21 cellular contexts compared by ENCODE assay signal in the genomic region with DNA sequence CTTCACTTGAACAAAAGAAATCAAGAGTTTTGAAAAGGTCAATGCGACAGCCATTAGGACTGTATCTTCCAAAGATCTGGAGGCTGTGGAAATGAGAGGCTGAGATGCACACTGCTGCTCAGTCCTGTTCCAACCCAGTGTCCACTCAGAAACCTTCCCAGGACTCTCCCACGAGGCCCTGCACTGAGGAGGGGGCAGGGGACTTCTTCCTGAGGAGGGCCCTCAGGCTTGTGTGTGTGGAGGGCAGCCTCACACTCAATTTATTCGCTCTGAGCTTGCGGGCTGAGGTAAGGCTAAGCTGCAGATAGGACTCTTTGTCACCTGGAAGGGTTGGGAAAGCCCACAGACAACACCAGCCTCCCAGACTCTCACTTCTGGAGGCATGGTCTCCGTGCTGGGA.
A peak's percentile ranks its signal among the peaks of the same experiment; 100 is the strongest.
DNase-seq lines count a peak whose midpoint lies in the region; ATAC-seq and TF ChIP-seq lines count a peak whose summit lies in the region.
"Had no signal": no experiment of that assay in that cellular context is flagged by ENCODE, and none has a peak within 500 bp of the region (broad histone marks: within the 10 kb centered on the region; RNA-seq: fewer than 3 reads in every experiment).

No MANE protein-coding gene starts in this region.

- 78% methylated on average over 5 of the region's 5 CpGs; no CpG with 5 or more reads in 1 of the 2 experiments for WGBS in endodermal cell (ENCODE audit: insufficient coverage in 1 of 2, insufficient read length in 1 of 2), 2 experiments
- WGBS in neuronal stem cell (ENCODE audit: extremely low coverage in 2 of 2, insufficient read length in 2 of 2, insufficient replicate concordance in 1 of 2), 2 donors, result no CpG with 5 or more reads among the region's 5 CpGs
- WGBS in sigmoid colon, 2 donors, result 64 to 66% methylated on average over 5 of the region's 5 CpGs

- H3K4me1 Mint-ChIP-seq in WTC11 (peaks cover 8% of the 10 kb centered on the region), endodermal cell (peaks cover 7% of the 10 kb centered on the region)
- H3K4me1 Mint-ChIP-seq: CD14-positive monocyte; CD8-positive, alpha-beta memory T cell had no signal

- no peak overlapping the region for H2AK5ac ChIP-seq in neuronal stem cell (ENCODE audit: low read depth, low read length)

- H3K4ac ChIP-seq in neuronal stem cell (ENCODE audit: low read length), result no peak overlapping the region

- H3K14ac ChIP-seq in neuronal stem cell (ENCODE audit: low read length), result no peak overlapping the region

- DNase-seq in ELF-1 (ENCODE audit: low read depth, low spot score), result peak; percentile 27
- no peak for DNase-seq in WTC11 (ENCODE audit: low spot score)
- peak; percentile 55 for DNase-seq in endodermal cell
- DNase-seq in neuronal stem cell (ENCODE audit: low spot score), result no peak
- no peak for DNase-seq in AG20443 (ENCODE audit: low spot score)
- no peak for DNase-seq in sigmoid colon
- DNase-seq: AML-193; BE2C; CD4-positive, alpha-beta T cell; CD8-positive, alpha-beta memory T cell; DMS 273 treated with DMSO at 0.1 percent for 48 hours; DMS79; EL; GF-D8; GOT3; H7; HCEC 1CT had no signal

- H3K9me3 ChIP-seq in endodermal cell (ENCODE audit: control insufficient read depth, low read length) (peaks cover 9% of the 10 kb centered on the region), neuronal stem cell (replicated peaks in 1 of 2; ENCODE audit: control insufficient read depth in 2 of 2, insufficient read depth in 1 of 2, low read depth in 1 of 2, low read length in 2 of 2) (no peaks in the 10 kb centered on the region), sigmoid colon (peaks cover 0 to 5% (median 0%) of the 10 kb centered on the region in 4 donors)
- H3K9me3 ChIP-seq: BE2C had no signal

- no peak overlapping the region for H2BK5ac ChIP-seq in neuronal stem cell (ENCODE audit: low read length)

- H2BK120ac ChIP-seq in neuronal stem cell (ENCODE audit: low read depth, low read length), result no peak overlapping the region

- no peaks in the 10 kb centered on the region for H3K36me3 Mint-ChIP-seq in WTC11
- no peaks in the 10 kb centered on the region for H3K36me3 Mint-ChIP-seq in endodermal cell (ENCODE audit: low read depth)
- H3K36me3 Mint-ChIP-seq: CD14-positive monocyte had no signal

- H2BK15ac ChIP-seq in neuronal stem cell (ENCODE audit: low read length), result no peak overlapping the region

- no peaks in the 10 kb centered on the region for H3K4me1 ChIP-seq in endodermal cell (ENCODE audit: control insufficient read depth, insufficient read depth, low read length)
- peaks cover 0 to 4% of the 10 kb centered on the region in 2 donors for H3K4me1 ChIP-seq in neuronal stem cell (ENCODE audit: control insufficient read depth in 2 of 2, insufficient read depth in 1 of 2, low read depth in 1 of 2, low read length in 2 of 2)
- H3K4me1 ChIP-seq in sigmoid colon, result no peaks in the 10 kb centered on the region
- H3K4me1 ChIP-seq: BE2C; BLaER1 treated with 17β-estradiol and CSF1 and Interleukin-3, amounts not matched to agents 10 nM and 100 nM had no signal

- H4K91ac ChIP-seq in neuronal stem cell (ENCODE audit: low read depth, low read length, poor library complexity), result no peak overlapping the region

- H3K27ac ChIP-seq in endodermal cell (ENCODE audit: low read depth, low read length) (no peak overlapping the region), neuronal stem cell (replicated peaks; ENCODE audit: low read length) (no peak overlapping the region), sigmoid colon (no peak overlapping the region)
- H3K27ac ChIP-seq: BLaER1 treated with 17β-estradiol and CSF1 and Interleukin-3, amounts not matched to agents 10 nM and 100 nM had no signal

- H3K23ac ChIP-seq in neuronal stem cell (ENCODE audit: low read depth, low read length, poor library complexity), result no peak overlapping the region

- no peak overlapping the region for H3K4me2 ChIP-seq in neuronal stem cell (ENCODE audit: insufficient read depth, low read length, poor library complexity, severe bottlenecking)
- H3K4me2 ChIP-seq: BLaER1 treated with 17β-estradiol and CSF1 and Interleukin-3, amounts not matched to agents 10 nM and 100 nM had no signal

- CTCF ChIA-PET in WTC11 (lab: Charles Lee), result interaction anchor here (1.0 to 2.0 kb wide), 4 partner anchors 9 to 293 kb away, joined by 3 to 7 read pairs (median 4); no protein-coding TSS in a partner anchor

- H3K27me3 ChIP-seq in endodermal cell (ENCODE audit: control insufficient read depth, insufficient read depth, low read length, poor library complexity, severe bottlenecking) (no peaks in the 10 kb centered on the region), neuronal stem cell (ENCODE audit: control insufficient read depth in 3 of 3, insufficient read depth in 3 of 3, low read depth in 1 of 3, low read length in 3 of 3) (no peaks in the 10 kb centered on the region), sigmoid colon (no peaks in the 10 kb centered on the region)
- H3K27me3 ChIP-seq: BE2C; BLaER1 treated with 17β-estradiol and CSF1 and Interleukin-3, amounts not matched to agents 10 nM and 100 nM had no signal

- H2BK12ac ChIP-seq in neuronal stem cell (ENCODE audit: low read length), result no peak overlapping the region

- H3K4me3 ChIP-seq in endodermal cell (ENCODE audit: low read length) (no peak overlapping the region), neuronal stem cell (ENCODE audit: low read length in 2 of 2) (no peak overlapping the region), sigmoid colon (no peak overlapping the region)
- H3K4me3 ChIP-seq: BLaER1 treated with 17β-estradiol and CSF1 and Interleukin-3, amounts not matched to agents 10 nM and 100 nM had no signal

- no peak for TF ChIP-seq POLR2A in sigmoid colon (IDR thresholded peaks at IDR 0.05)

- ATAC-seq in WTC11 (peak; percentile 43), HG02763 (IDR thresholded peaks at IDR 0.05; ENCODE audit: unreplicated experiment) (no peak), HG03439 (IDR thresholded peaks at IDR 0.05; ENCODE audit: unreplicated experiment) (no peak)

- intact Hi-C loops in sigmoid colon (cut with DNase I), result no loop called here

- H3K9me3 Mint-ChIP-seq in WTC11 (peaks cover 9% of the 10 kb centered on the region), endodermal cell (peaks cover 7% of the 10 kb centered on the region)

- TF ChIP-seq CTCF in WTC11 (IDR thresholded peaks at IDR 0.05) (no peak), endodermal cell (conservative IDR thresholded peaks at IDR 0.05) (no peak), sigmoid colon (IDR thresholded peaks at IDR 0.05) (no peak)

- H3K27me3 Mint-ChIP-seq in WTC11 (ENCODE audit: low read depth) (no peaks in the 10 kb centered on the region), endodermal cell (ENCODE audit: insufficient read depth) (peaks cover 3% of the 10 kb centered on the region)

- TF ChIP-seq EP300 in sigmoid colon (IDR thresholded peaks at IDR 0.05), result no peak

- H3K9ac ChIP-seq in endodermal cell (ENCODE audit: extremely low read depth, low read length, poor library complexity, severe bottlenecking) (no peak overlapping the region), neuronal stem cell (ENCODE audit: low read depth, low read length, poor library complexity) (no peak overlapping the region)
- H3K9ac ChIP-seq: BLaER1 treated with 17β-estradiol and CSF1 and Interleukin-3, amounts not matched to agents 10 nM and 100 nM had no signal

- no peaks in the 10 kb centered on the region for H3K36me3 ChIP-seq in endodermal cell (ENCODE audit: control insufficient read depth, insufficient read depth, low read length)
- no peaks in the 10 kb centered on the region for H3K36me3 ChIP-seq in neuronal stem cell (replicated peaks in 1 of 2; ENCODE audit: control insufficient read depth in 2 of 2, insufficient read depth in 2 of 2, low read length in 2 of 2)
- H3K36me3 ChIP-seq in sigmoid colon, result no peaks in the 10 kb centered on the region
- H3K36me3 ChIP-seq: BE2C; BLaER1 treated with 17β-estradiol and CSF1 and Interleukin-3, amounts not matched to agents 10 nM and 100 nM had no signal

- no peaks in the 10 kb centered on the region for H3K79me1 ChIP-seq in neuronal stem cell (ENCODE audit: low read depth, low read length)

- H4K8ac ChIP-seq in neuronal stem cell (ENCODE audit: low read depth, low read length), result no peak overlapping the region

- peak overlapping the region; percentile 77; the same call in 1 of the 2 replicates for H3K27ac Mint-ChIP-seq in WTC11
- no peak overlapping the region for H3K27ac Mint-ChIP-seq in endodermal cell
- H3K27ac Mint-ChIP-seq: CD14-positive monocyte; CD4-positive, alpha-beta T cell had no signal

- H2AFZ ChIP-seq in neuronal stem cell (ENCODE audit: low read length), result peak overlapping the region; percentile 25

- POLR2A ChIA-PET in WTC11 (lab: Charles Lee), result interaction anchor here (1.0 kb wide), 1 partner anchor 9 kb away, joined by 3 read pairs; no protein-coding TSS in a partner anchor

- no peak overlapping the region for H3K4me3 Mint-ChIP-seq in WTC11
- no peak overlapping the region for H3K4me3 Mint-ChIP-seq in endodermal cell
- H3K4me3 Mint-ChIP-seq: CD14-positive monocyte; CD4-positive, alpha-beta T cell; CD8-positive, alpha-beta memory T cell had no signal

- no peak overlapping the region for H3K18ac ChIP-seq in neuronal stem cell (ENCODE audit: low read length)

TF ChIP-seq in WTC11, 78 proteins besides CTCF, POLR2A, EP300 and RAD21 (continues in another document):
- TF ChIP-seq JUN (CRISPR knock-in tag; IDR thresholded peaks at IDR 0.05), result no peak
- no peak for TF ChIP-seq ZBTB21 (CRISPR knock-in tag; IDR thresholded peaks at IDR 0.05; ENCODE audit: borderline replicate concordance)
- no peak for TF ChIP-seq NR1H2 (CRISPR knock-in tag; IDR thresholded peaks at IDR 0.05)
- TF ChIP-seq PRRX2 (CRISPR knock-in tag; IDR thresholded peaks at IDR 0.05), result no peak

Comparison
In these comparisons a context has a peak if more than half of its experiments do, and no peak if none do; other contexts are left out.
1. DNase-seq: peak in ELF-1 (single experiment) and endodermal cell (single experiment); none in WTC11 (single experiment), neuronal stem cell (single experiment), AG20443 (single experiment) and sigmoid colon (single experiment).